ENCODE assay signal across 17 cellular contexts in the genomic region with DNA sequence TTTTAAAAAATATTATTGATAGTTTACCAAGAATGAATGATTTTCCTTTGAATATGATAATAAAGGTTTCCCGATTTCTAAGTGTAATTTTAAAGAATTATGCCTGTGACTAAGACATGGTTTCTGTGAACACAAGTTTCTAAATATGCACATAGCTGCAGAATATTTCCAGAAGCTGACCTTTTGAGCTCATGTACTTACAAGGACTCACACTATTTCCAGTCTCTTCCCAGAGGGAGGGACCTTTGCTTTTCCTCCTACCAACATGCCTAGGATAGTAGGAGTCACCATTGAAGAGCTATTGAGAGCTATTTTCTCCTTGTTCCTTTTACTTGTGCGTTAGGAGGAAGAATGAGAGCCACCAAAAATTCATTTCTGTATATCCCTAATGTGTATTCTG.
DNase-seq lines count a peak whose midpoint lies in the region; ATAC-seq, FAIRE-seq and TF ChIP-seq lines count a peak whose summit lies in the region.
"Had no signal": no experiment of that assay in that cellular context is flagged by ENCODE, and none has a peak within 500 bp of the region (broad histone marks: within the 10 kb centered on the region; RNA-seq: fewer than 3 reads in every experiment).

No MANE protein-coding gene starts in this region.

- H3K36me3 ChIP-seq in adipocyte (ENCODE audit: control insufficient read depth, insufficient read depth, low read length, severe bottlenecking) (peaks cover 87% of the 10 kb centered on the region), muscle layer of duodenum (ENCODE audit: control insufficient read depth in 1 of 2, insufficient read depth in 2 of 2, low read length in 2 of 2) (peaks cover 23 to 30% of the 10 kb centered on the region in 2 donors), HAP-1 (replicated peaks) (no peaks in the 10 kb centered on the region)

- TF ChIP-seq CTCF in D721Med (IDR thresholded peaks at IDR 0.05; ENCODE audit: insufficient read depth, missing control alignments): no peak

- DNase-seq in D721Med (ENCODE audit: insufficient read length, low spot score) (no peak), adipocyte (ENCODE audit: low read depth) (peak; percentile 29), fibroblast of peridontal ligament (ENCODE audit: extremely low read depth) (peak; percentile 34), HAP-1 (ENCODE audit: low spot score in 2 of 2) (no peak), COLO668 (lab: John Stamatoyannopoulos, UW; ENCODE audit: unreplicated experiment) (no peak), amniotic stem cell (lab: John Stamatoyannopoulos, UW) (no peak)
- DNase-seq: Caco-2, DMS53, H7, NCI-H1105 treated with DMSO at 0.1 percent for 48 hours, NCI-H1694 treated with DMSO at 0.1 percent for 48 hours, NCI-H2107, NCI-H2227 treated with DMSO at 0.1 percent for 48 hours, NCI-H524 had no signal

- in situ Hi-C loops in HAP-1 (cut with MboI; ENCODE audit: low sequenced_read_pairs): no loop called here

- no peak overlapping the region for H3K9ac ChIP-seq in adipocyte (ENCODE audit: low read length)

- ATAC-seq in GM18909 (IDR thresholded peaks at IDR 0.05; ENCODE audit: poor library complexity, unreplicated experiment): no peak

- H3K27ac ChIP-seq in muscle layer of duodenum (ENCODE audit: low read length): peak overlapping the region; percentile 25
- H3K27ac ChIP-seq: C4-2B had no signal

- no peak overlapping the region for H3K4me3 ChIP-seq in adipocyte (ENCODE audit: low read length)
- H3K4me3 ChIP-seq in muscle layer of duodenum (ENCODE audit: low read depth in 1 of 2, low read length in 2 of 2): no peak overlapping the region
- H3K4me3 ChIP-seq in HAP-1: no peak overlapping the region

- H3K27me3 ChIP-seq in adipocyte (replicated peaks; ENCODE audit: control insufficient read depth, insufficient read depth, low read length): no peaks in the 10 kb centered on the region
- H3K27me3 ChIP-seq in muscle layer of duodenum (ENCODE audit: low read depth, low read length): no peaks in the 10 kb centered on the region
- no peaks in the 10 kb centered on the region for H3K27me3 ChIP-seq in HAP-1 (ENCODE audit: low read depth)

- H3K9me3 ChIP-seq in adipocyte (ENCODE audit: control insufficient read depth, low read length): no peaks in the 10 kb centered on the region
- H3K9me3 ChIP-seq in muscle layer of duodenum (ENCODE audit: control insufficient read depth in 1 of 2, low read length in 2 of 2): no peaks in the 10 kb centered on the region
- H3K9me3 ChIP-seq in HAP-1: no peaks in the 10 kb centered on the region
- H3K9me3 ChIP-seq: Caco-2 had no signal

- peak; percentile 6 for FAIRE-seq in D721Med (lab: Jason Lieb, UNC)

- peaks cover 23% of the 10 kb centered on the region for H3K4me1 ChIP-seq in adipocyte (ENCODE audit: control insufficient read depth, insufficient read depth, low read length)
- H3K4me1 ChIP-seq in muscle layer of duodenum (ENCODE audit: control insufficient read depth in 1 of 2, insufficient read depth in 2 of 2, low read length in 2 of 2): peaks cover 0 to 7% of the 10 kb centered on the region in 2 donors
- no peaks in the 10 kb centered on the region for H3K4me1 ChIP-seq in HAP-1
- H3K4me1 ChIP-seq: Caco-2 had no signal

Comparison
In these comparisons a context has a peak if more than half of its experiments do, and no peak if none do; other contexts are left out.
1. DNase-seq: peak in adipocyte (single experiment) and fibroblast of peridontal ligament (single experiment); none in D721Med (single experiment), HAP-1 (0 of 2), COLO668 (single experiment) and amniotic stem cell (single experiment).